9 cellular contexts compared by ENCODE assay signal in the genomic region with DNA sequence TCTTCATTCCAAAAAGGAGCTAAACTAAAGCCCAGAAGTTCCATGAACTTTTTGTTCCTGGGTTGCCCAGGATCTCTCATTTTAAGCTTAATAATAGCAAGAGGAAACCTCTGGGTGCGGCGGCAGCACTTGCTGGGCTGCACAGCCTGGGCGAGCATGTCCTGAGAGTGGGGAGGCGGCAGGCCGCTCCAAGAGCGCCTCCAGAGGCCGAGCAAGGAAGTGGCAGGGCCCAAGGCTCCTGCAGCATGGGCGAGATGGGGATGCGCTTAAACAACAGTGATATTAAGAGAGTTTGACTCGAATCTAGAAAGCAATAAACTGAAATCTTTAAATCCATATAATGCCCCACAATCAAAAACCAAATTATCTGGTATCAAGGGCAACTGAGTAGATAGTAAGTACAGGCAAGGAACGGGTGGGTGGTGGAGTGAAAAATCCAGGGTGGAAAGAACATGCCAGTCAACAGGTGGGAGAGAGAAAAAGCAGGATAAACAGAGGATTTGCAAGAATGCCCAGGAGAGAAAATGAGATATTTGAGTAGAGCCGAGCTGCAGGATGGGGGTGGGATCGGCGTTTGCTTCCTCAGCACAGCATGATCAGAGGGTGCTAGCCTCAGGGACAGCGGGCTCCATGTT. TPM values are rescaled to one million over a fixed set of nuclear protein-coding genes. Genes with fewer than 3 reads are reported as not detected.
DNase-seq lines count a peak whose midpoint lies in the region; ATAC-seq and TF ChIP-seq lines count a peak whose summit lies in the region.
"Had no signal": no experiment of that assay in that cellular context is flagged by ENCODE, and none has a peak within 500 bp of the region (broad histone marks: within the 10 kb centered on the region; RNA-seq: fewer than 3 reads in every experiment).

No MANE protein-coding gene starts in this region.

- DNase-seq in GM10248 (ENCODE audit: extremely low spot score) (peak; percentile 69), HuH-7 (ENCODE audit: low spot score) (peak; percentile 64), WTC11 (ENCODE audit: low spot score) (peak; percentile 80), heart right ventricle (peak in 1 of 2 donors; percentile 25), NCI-H1436 (lab: John Stamatoyannopoulos, UW) (no peak), midbrain (lab: John Stamatoyannopoulos, UW) (no peak)
- peak; percentile 42 for DNase-seq in stimulated activated CD8-positive, alpha-beta memory T cell treated with anti-CD3 and anti-CD28 coated beads, Interleukin-4, amount 100 ng/mL, for 48 hours

- peaks cover 0 to 16% (median 0%) of the 10 kb centered on the region in 7 donors for H3K27me3 ChIP-seq in heart right ventricle

- H3K9me3 Mint-ChIP-seq in WTC11 = no peaks in the 10 kb centered on the region

- H3K4me3 ChIP-seq in heart right ventricle = no peak overlapping the region
- H3K4me3 ChIP-seq: skin epidermis had no signal

- no peaks in the 10 kb centered on the region for H3K36me3 Mint-ChIP-seq in WTC11

- POLR2A ChIA-PET in GM10248 (lab: Yijun Ruan, JAX) (no interaction called here), WTC11 (lab: Charles Lee) (no interaction called here)

- no peaks in the 10 kb centered on the region for H3K4me1 ChIP-seq in heart right ventricle

- H3K27ac Mint-ChIP-seq in WTC11 = no peak overlapping the region

- no peaks in the 10 kb centered on the region for H3K36me3 ChIP-seq in heart right ventricle

- H3K9me3 ChIP-seq in heart right ventricle = no peaks in the 10 kb centered on the region

- H3K27ac ChIP-seq in heart right ventricle = no peak overlapping the region
- H3K27ac ChIP-seq: skin epidermis had no signal

- TF ChIP-seq CTCF in GM10248 (IDR thresholded peaks at IDR 0.05; ENCODE audit: control extremely low read depth, extremely low read depth, low read depth, missing control alignments) = peak; percentile 77
- TF ChIP-seq CTCF in WTC11 (IDR thresholded peaks at IDR 0.05) = peak; percentile 91
- TF ChIP-seq CTCF in heart right ventricle (IDR thresholded peaks at IDR 0.05) = peak; percentile 41 to 83 (median 70)

- CTCF ChIA-PET in GM10248 (lab: Yijun Ruan, JAX) (interaction anchor here (0.6 to 6.2 kb wide), 16 partner anchors 9 to 602 kb away, joined by 3 to 46 read pairs (median 3); partner anchors contain the start of gene TNR), WTC11 (lab: Charles Lee) (interaction anchor here (0.6 to 2.9 kb wide), 52 partner anchors 9 to 603 kb away, joined by 3 to 35 read pairs (median 4); partner anchors contain the start of gene TNR)

- peaks cover 12% of the 10 kb centered on the region for H3K27me3 Mint-ChIP-seq in WTC11 (ENCODE audit: low read depth)

- intact Hi-C loops in heart right ventricle (cut with DNase I) = loop anchor here in 1 of 10 donors (10.0 kb wide), 1 partner anchor 273 kb away; no protein-coding TSS in a partner anchor

- peaks cover 13% of the 10 kb centered on the region for H3K4me1 Mint-ChIP-seq in WTC11

- no peak overlapping the region for H3K4me3 Mint-ChIP-seq in WTC11

- ATAC-seq in GM21526 (IDR thresholded peaks at IDR 0.05; ENCODE audit: low FRiP score, unreplicated experiment) = peak; percentile 98
- ATAC-seq in WTC11 = peak; percentile 100
- ATAC-seq in heart right ventricle = peak in 2 of 8 donors; percentile 42 to 55

- WGBS in heart right ventricle, 2 donors = 28 to 33% methylated on average over 15 of the region's 15 CpGs

TF ChIP-seq in WTC11, 78 proteins besides CTCF, POLR2A, EP300 and RAD21:
- TF ChIP-seq MLX (CRISPR knock-in tag; IDR thresholded peaks at IDR 0.05) = no peak
- TF ChIP-seq, protein P1, sequence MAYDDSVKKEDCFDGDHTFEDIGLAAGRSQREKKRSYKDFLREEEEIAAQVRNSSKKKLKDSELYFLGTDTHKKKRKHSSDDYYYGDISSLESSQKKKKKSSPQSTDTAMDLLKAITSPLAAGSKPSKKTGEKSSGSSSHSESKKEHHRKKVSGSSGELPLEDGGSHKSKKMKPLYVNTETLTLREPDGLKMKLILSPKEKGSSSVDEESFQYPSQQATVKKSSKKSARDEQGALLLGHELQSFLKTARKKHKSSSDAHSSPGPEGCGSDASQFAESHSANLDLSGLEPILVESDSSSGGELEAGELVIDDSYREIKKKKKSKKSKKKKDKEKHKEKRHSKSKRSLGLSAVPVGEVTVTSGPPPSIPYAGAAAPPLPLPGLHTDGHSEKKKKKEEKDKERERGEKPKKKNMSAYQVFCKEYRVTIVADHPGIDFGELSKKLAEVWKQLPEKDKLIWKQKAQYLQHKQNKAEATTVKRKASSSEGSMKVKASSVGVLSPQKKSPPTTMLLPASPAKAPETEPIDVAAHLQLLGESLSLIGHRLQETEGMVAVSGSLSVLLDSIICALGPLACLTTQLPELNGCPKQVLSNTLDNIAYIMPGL (CRISPR knock-in tag; IDR thresholded peaks at IDR 0.05) = 0 out of 2 replicates have a peak, but pooled peaks have one; percentile 42

RNA-seq across cellular contexts. Expression of gene TNR, which starts 14.1 kb away (rescaled TPM):
- 0.02 TPM in 2 of 3 replicates, not detected in the other for total RNA-seq in WTC11 (2021)
- under 1 TPM in 3 of 10 donors, not detected in 7; 0.02 to 0.04 (median 0.02) TPM for total RNA-seq in heart right ventricle
- under 1 TPM in 1 of 2 donors, not detected in 1; under 0.01 TPM for polyA plus RNA-seq in heart right ventricle

Comparison
In these comparisons a context has a peak if more than half of its experiments do, and no peak if none do; other contexts are left out.
1. DNase-seq: peak in GM10248 (single experiment), HuH-7 (single experiment), WTC11 (single experiment) and stimulated activated CD8-positive, alpha-beta memory T cell treated with anti-CD3 and anti-CD28 coated beads, Interleukin-4, amount 100 ng/mL, for 48 hours (single experiment); none in NCI-H1436 (single experiment) and midbrain (single experiment).
2. Peak in every context shown above with its lines, with median percentiles within 50 percentile points of each other: CTCF ChIP-seq.